23 cellular contexts compared by ENCODE assay signal in genomic region chr16:11017499-11017898, GRCh38.
DNase-seq lines count a peak whose midpoint lies in the region; ATAC-seq and TF ChIP-seq lines count a peak whose summit lies in the region.
"Had no signal": no experiment of that assay in that cellular context is flagged by ENCODE, and none has a peak within 500 bp of the region (broad histone marks: within the 10 kb centered on the region; RNA-seq: fewer than 3 reads in every experiment).

No MANE protein-coding gene starts in this region.

- TF ChIP-seq CTCF in DND-41 (IDR thresholded peaks at IDR 0.05; ENCODE audit: borderline replicate concordance, extremely low read depth, low read length, poor library complexity, severe bottlenecking) (no peak), osteoblast (IDR thresholded peaks at IDR 0.05; ENCODE audit: extremely low read depth, low read depth, low read length) (no peak)

- no peak overlapping the region for H3K4me3 ChIP-seq in DND-41 (ENCODE audit: low read depth in 1 of 2, low read length in 2 of 2)
- H3K4me3 ChIP-seq in osteoblast (ENCODE audit: insufficient read depth, low read length) = no peak overlapping the region
- H3K4me3 ChIP-seq: heart left ventricle, lung, neural progenitor cell, SJCRH30, tibial nerve had no signal

- H3K27ac ChIP-seq in DND-41 (ENCODE audit: low read length) (peak overlapping the region; percentile 37; the same call in 1 of the 2 replicates), osteoblast (ENCODE audit: low read depth, low read length) (no peak overlapping the region)
- H3K27ac ChIP-seq: neural progenitor cell, SJCRH30 had no signal

- no peaks in the 10 kb centered on the region for H3K27me3 Mint-ChIP-seq in activated T-cell treated with anti-CD3 and anti-CD28 coated beads, Interleukin-2, amount 50 U/mL, for 24 hours
- H3K27me3 Mint-ChIP-seq in activated T-cell treated with anti-CD3 and anti-CD28 coated beads, Interleukin-2, amount 50 U/mL, for 4 hours (ENCODE audit: low read depth) = no peaks in the 10 kb centered on the region
- no peaks in the 10 kb centered on the region for H3K27me3 Mint-ChIP-seq in activated naive CD8-positive, alpha-beta T cell treated with anti-CD3 and anti-CD28 coated beads, Interleukin-2, amount 50 U/mL, for 24 hours
- H3K27me3 Mint-ChIP-seq: activated CD4-positive, alpha-beta memory T cell treated with anti-CD3 and anti-CD28 coated beads for 36 hours had no signal

- no peak for ATAC-seq in activated T-cell treated with anti-CD3 and anti-CD28 coated beads, Interleukin-2, amount 50 U/mL, for 4 hours
- no peak for ATAC-seq in DND-41 (ENCODE audit: insufficient read depth, low read depth)
- ATAC-seq in activated naive CD8-positive, alpha-beta T cell treated with anti-CD3 and anti-CD28 coated beads, Interleukin-2, amount 50 U/mL, for 24 hours = peak; percentile 43
- ATAC-seq in stimulated activated effector memory CD8-positive, alpha-beta T cell treated with anti-CD3 and anti-CD28 coated beads, Interleukin-12 subunit alpha, Interleukin-12 subunit beta, amount 100 ng/mL, for 72 hours = peak; percentile 71
- ATAC-seq: sciatic nerve, WTC11 had no signal

- H3K9me3 Mint-ChIP-seq in activated T-cell treated with anti-CD3 and anti-CD28 coated beads, Interleukin-2, amount 50 U/mL, for 24 hours = no peaks in the 10 kb centered on the region
- no peaks in the 10 kb centered on the region for H3K9me3 Mint-ChIP-seq in activated T-cell treated with anti-CD3 and anti-CD28 coated beads, Interleukin-2, amount 50 U/mL, for 4 hours
- H3K9me3 Mint-ChIP-seq in activated naive CD8-positive, alpha-beta T cell treated with anti-CD3 and anti-CD28 coated beads, Interleukin-2, amount 50 U/mL, for 24 hours = no peaks in the 10 kb centered on the region
- no peaks in the 10 kb centered on the region for H3K9me3 Mint-ChIP-seq in stimulated activated effector memory CD8-positive, alpha-beta T cell treated with anti-CD3 and anti-CD28 coated beads, Interleukin-12 subunit alpha, Interleukin-12 subunit beta, amount 100 ng/mL, for 72 hours
- H3K9me3 Mint-ChIP-seq: activated CD4-positive, alpha-beta memory T cell treated with anti-CD3 and anti-CD28 coated beads for 36 hours; neural progenitor cell; WTC11 had no signal

- peaks cover 18% of the 10 kb centered on the region for H3K36me3 ChIP-seq in DND-41 (ENCODE audit: insufficient read depth, low read length)
- peaks cover 5% of the 10 kb centered on the region for H3K36me3 ChIP-seq in osteoblast (ENCODE audit: insufficient read depth, low read length)
- H3K36me3 ChIP-seq: brain microvascular endothelial cell, neural progenitor cell, SJCRH30 had no signal

- H3K4me1 ChIP-seq in DND-41 (ENCODE audit: insufficient read depth, low read length) (peaks cover 16% of the 10 kb centered on the region), osteoblast (ENCODE audit: insufficient read depth, low read length) (peaks cover 7% of the 10 kb centered on the region)
- H3K4me1 ChIP-seq: neural progenitor cell, SJCRH30 had no signal

- no peak overlapping the region for H3K4me2 ChIP-seq in DND-41 (ENCODE audit: insufficient read depth, low read length)
- no peak overlapping the region for H3K4me2 ChIP-seq in osteoblast (ENCODE audit: insufficient read depth, low read length)
- H3K4me2 ChIP-seq: neural progenitor cell had no signal

- no peak overlapping the region for H2AFZ ChIP-seq in DND-41 (ENCODE audit: low read depth, low read length)
- H2AFZ ChIP-seq in osteoblast (ENCODE audit: low read length) = no peak overlapping the region
- H2AFZ ChIP-seq: neural progenitor cell had no signal

- H3K27me3 ChIP-seq in DND-41 (ENCODE audit: insufficient read depth, low read length, poor library complexity) (no peaks in the 10 kb centered on the region), osteoblast (ENCODE audit: insufficient read depth, low read length) (no peaks in the 10 kb centered on the region)
- H3K27me3 ChIP-seq: brain microvascular endothelial cell, heart left ventricle, neural progenitor cell, SJCRH30, tibial nerve had no signal

- H3K36me3 Mint-ChIP-seq in activated T-cell treated with anti-CD3 and anti-CD28 coated beads, Interleukin-2, amount 50 U/mL, for 24 hours (ENCODE audit: low read depth) = peaks cover 59% of the 10 kb centered on the region
- peaks cover 25% of the 10 kb centered on the region for H3K36me3 Mint-ChIP-seq in activated T-cell treated with anti-CD3 and anti-CD28 coated beads, Interleukin-2, amount 50 U/mL, for 4 hours (ENCODE audit: insufficient read depth)
- H3K36me3 Mint-ChIP-seq in activated naive CD8-positive, alpha-beta T cell treated with anti-CD3 and anti-CD28 coated beads, Interleukin-2, amount 50 U/mL, for 24 hours (ENCODE audit: low read depth) = peaks cover 25% of the 10 kb centered on the region
- H3K36me3 Mint-ChIP-seq in stimulated activated effector memory CD8-positive, alpha-beta T cell treated with anti-CD3 and anti-CD28 coated beads, Interleukin-12 subunit alpha, Interleukin-12 subunit beta, amount 100 ng/mL, for 72 hours = peaks cover 9% of the 10 kb centered on the region

- no peaks in the 10 kb centered on the region for H3K9me3 ChIP-seq in DND-41 (ENCODE audit: insufficient read depth, low read length, severe bottlenecking)
- no peaks in the 10 kb centered on the region for H3K9me3 ChIP-seq in osteoblast (ENCODE audit: low read depth, low read length)
- H3K9me3 ChIP-seq: heart left ventricle, SJCRH30, tibial nerve had no signal

- no peak overlapping the region for H3K4me3 Mint-ChIP-seq in activated T-cell treated with anti-CD3 and anti-CD28 coated beads, Interleukin-2, amount 50 U/mL, for 24 hours
- H3K4me3 Mint-ChIP-seq in activated T-cell treated with anti-CD3 and anti-CD28 coated beads, Interleukin-2, amount 50 U/mL, for 4 hours = no peak overlapping the region
- H3K4me3 Mint-ChIP-seq in activated naive CD8-positive, alpha-beta T cell treated with anti-CD3 and anti-CD28 coated beads, Interleukin-2, amount 50 U/mL, for 24 hours = no peak overlapping the region
- H3K4me3 Mint-ChIP-seq in stimulated activated effector memory CD8-positive, alpha-beta T cell treated with anti-CD3 and anti-CD28 coated beads, Interleukin-12 subunit alpha, Interleukin-12 subunit beta, amount 100 ng/mL, for 72 hours = no peak overlapping the region
- H3K4me3 Mint-ChIP-seq: activated CD4-positive, alpha-beta memory T cell treated with anti-CD3 and anti-CD28 coated beads for 36 hours; neural progenitor cell; WTC11 had no signal

- H3K4me1 Mint-ChIP-seq in activated T-cell treated with anti-CD3 and anti-CD28 coated beads, Interleukin-2, amount 50 U/mL, for 24 hours (ENCODE audit: low read depth) = peaks cover 21% of the 10 kb centered on the region
- H3K4me1 Mint-ChIP-seq in activated T-cell treated with anti-CD3 and anti-CD28 coated beads, Interleukin-2, amount 50 U/mL, for 4 hours (ENCODE audit: low read depth) = peaks cover 5% of the 10 kb centered on the region
- peaks cover 26% of the 10 kb centered on the region for H3K4me1 Mint-ChIP-seq in activated naive CD8-positive, alpha-beta T cell treated with anti-CD3 and anti-CD28 coated beads, Interleukin-2, amount 50 U/mL, for 24 hours
- H3K4me1 Mint-ChIP-seq in stimulated activated effector memory CD8-positive, alpha-beta T cell treated with anti-CD3 and anti-CD28 coated beads, Interleukin-12 subunit alpha, Interleukin-12 subunit beta, amount 100 ng/mL, for 72 hours = peaks cover 17% of the 10 kb centered on the region

- H3K9ac ChIP-seq in DND-41 (ENCODE audit: low read depth, low read length) = no peak overlapping the region
- H3K9ac ChIP-seq: neural progenitor cell had no signal

- H3K79me2 ChIP-seq in DND-41 (ENCODE audit: insufficient read depth, low read length) (no peaks in the 10 kb centered on the region), osteoblast (ENCODE audit: insufficient read depth, low read length) (no peaks in the 10 kb centered on the region)

- DNase-seq in activated T-cell treated with anti-CD3 and anti-CD28 coated beads, Interleukin-2, amount 50 U/mL, for 24 hours = no peak
- DNase-seq in activated T-cell treated with anti-CD3 and anti-CD28 coated beads, Interleukin-2, amount 50 U/mL, for 4 hours = no peak
- DNase-seq in DND-41 (no peak), osteoblast (ENCODE audit: insufficient read length, low spot score, missing footprints) (no peak), DMS53 (lab: John Stamatoyannopoulos, UW) (no peak)
- DNase-seq in activated naive CD8-positive, alpha-beta T cell treated with anti-CD3 and anti-CD28 coated beads, Interleukin-2, amount 50 U/mL, for 24 hours = no peak
- DNase-seq in stimulated activated effector memory CD8-positive, alpha-beta T cell treated with anti-CD3 and anti-CD28 coated beads, Interleukin-12 subunit alpha, Interleukin-12 subunit beta, amount 100 ng/mL, for 72 hours (ENCODE audit: low spot score in 2 of 2) = no peak
- DNase-seq in stimulated activated CD4-positive, alpha-beta T cell treated with anti-CD3 and anti-CD28 coated beads, Interleukin-2, amount 100 ng/mL, for 24 hours = no peak
- DNase-seq: amniotic stem cell, COR-L47, H7, kidney glomerular epithelial cell, NCI-H1092 treated with DMSO at 0.1 percent for 48 hours, NCI-H524, SJCRH30 had no signal

- H4K20me1 ChIP-seq in DND-41 (ENCODE audit: insufficient read depth, low read length) (no peaks in the 10 kb centered on the region), osteoblast (ENCODE audit: insufficient read depth, low read length) (no peaks in the 10 kb centered on the region)

- H3K27ac Mint-ChIP-seq in activated T-cell treated with anti-CD3 and anti-CD28 coated beads, Interleukin-2, amount 50 U/mL, for 24 hours = peak overlapping the region; percentile 79
- H3K27ac Mint-ChIP-seq in activated naive CD8-positive, alpha-beta T cell treated with anti-CD3 and anti-CD28 coated beads, Interleukin-2, amount 50 U/mL, for 24 hours = peak overlapping the region; percentile 81
- H3K27ac Mint-ChIP-seq in stimulated activated effector memory CD8-positive, alpha-beta T cell treated with anti-CD3 and anti-CD28 coated beads, Interleukin-12 subunit alpha, Interleukin-12 subunit beta, amount 100 ng/mL, for 72 hours = peak overlapping the region; percentile 11
- H3K27ac Mint-ChIP-seq: activated CD4-positive, alpha-beta memory T cell treated with anti-CD3 and anti-CD28 coated beads for 36 hours; neural progenitor cell; WTC11 had no signal

Comparison
In these comparisons a context has a peak if more than half of its experiments do, and no peak if none do; other contexts are left out.
1. H3K27ac Mint-ChIP-seq: peak in every context shown above with its lines; median percentile 81 in activated naive CD8-positive, alpha-beta T cell treated with anti-CD3 and anti-CD28 coated beads, Interleukin-2, amount 50 U/mL, for 24 hours; 79 in activated T-cell treated with anti-CD3 and anti-CD28 coated beads, Interleukin-2, amount 50 U/mL, for 24 hours; 11 in stimulated activated effector memory CD8-positive, alpha-beta T cell treated with anti-CD3 and anti-CD28 coated beads, Interleukin-12 subunit alpha, Interleukin-12 subunit beta, amount 100 ng/mL, for 72 hours.
2. ATAC-seq: peak in activated naive CD8-positive, alpha-beta T cell treated with anti-CD3 and anti-CD28 coated beads, Interleukin-2, amount 50 U/mL, for 24 hours (single experiment) and stimulated activated effector memory CD8-positive, alpha-beta T cell treated with anti-CD3 and anti-CD28 coated beads, Interleukin-12 subunit alpha, Interleukin-12 subunit beta, amount 100 ng/mL, for 72 hours (single experiment); none in activated T-cell treated with anti-CD3 and anti-CD28 coated beads, Interleukin-2, amount 50 U/mL, for 4 hours (0 of 2) and DND-41 (single experiment).